Comparison of ENCODE assay signal across 28 cellular contexts in genomic region chr20:40758790-40759189, GRCh38.
"Had no signal": no experiment of that assay in that cellular context is flagged by ENCODE, and none has a peak within 500 bp of the region (broad histone marks: within the 10 kb centered on the region; RNA-seq: fewer than 3 reads in every experiment).

No MANE protein-coding gene starts in this region.

- H3K4me2 ChIP-seq: smooth muscle cell had no signal

- DNase-seq: hypothalamus; immature natural killer cell; kidney; left colon; left lung; lower lobe of right lung; mammary epithelial cell; mesenchymal stem cell; naive thymus-derived CD8-positive, alpha-beta T cell; occipital lobe; right lobe of liver; stimulated activated CD4-positive, alpha-beta T cell treated with anti-CD3 and anti-CD28 coated beads, Interleukin-1b, Interleukin-23, amount 100 ng/mL, for 48 hours; stimulated activated CD4-positive, alpha-beta T cell treated with anti-CD3 and anti-CD28 coated beads, Interleukin-2, amount 100 ng/mL, for 48 hours; stimulated activated CD4-positive, alpha-beta T cell treated with anti-CD3 and anti-CD28 coated beads, Interleukin-4, amount 100 ng/mL, for 4 hours; stimulated activated CD8-positive, alpha-beta memory T cell treated with anti-CD3 and anti-CD28 coated beads, Interleukin-4, amount 100 ng/mL, for 48 hours; stimulated activated naive B cell treated with anti-CD40 and anti-IgM and Interleukin-4, amounts not matched to agents 10 μg/mL and 1 μg/mL and 100 μg/mL, for 72 hours; stimulated activated naive CD8-positive, alpha-beta T cell treated with anti-CD3 and anti-CD28 coated beads, Interleukin-15, Interleukin-2, amounts not matched to agents 100 U/mL and 50 U/mL, for 24 hours; stomach; testis; thyroid gland; transverse colon; upper lobe of left lung had no signal

- H3K9me3 Mint-ChIP-seq: immature natural killer cell; nephron; neural crest cell; stimulated activated naive B cell treated with anti-CD40 and anti-IgM and Interleukin-4, amounts not matched to agents 10 μg/mL and 1 μg/mL and 100 μg/mL, for 72 hours had no signal

- H3K27me3 ChIP-seq: left lung, right atrium auricular region, right lobe of liver, stomach, testis, thyroid gland, transverse colon, upper lobe of left lung had no signal

- H3K9me3 ChIP-seq: left lung, lower lobe of right lung, neutrophil, right atrium auricular region, right lobe of liver, stomach, testis, thyroid gland, transverse colon, upper lobe of left lung had no signal

- H3K27ac ChIP-seq: left lung, lower lobe of right lung, neutrophil, parathyroid adenoma, right atrium auricular region, right lobe of liver, stomach, testis, thyroid gland, transverse colon, upper lobe of left lung had no signal

- H3K36me3 Mint-ChIP-seq: naive thymus-derived CD8-positive, alpha-beta T cell; stimulated activated naive B cell treated with anti-CD40 and anti-IgM and Interleukin-4, amounts not matched to agents 10 μg/mL and 1 μg/mL and 100 μg/mL, for 72 hours had no signal

- H3K4me1 Mint-ChIP-seq: neural crest cell; stimulated activated naive B cell treated with anti-CD40 and anti-IgM and Interleukin-4, amounts not matched to agents 10 μg/mL and 1 μg/mL and 100 μg/mL, for 72 hours had no signal

- H3K27ac Mint-ChIP-seq: nephron; stimulated activated naive B cell treated with anti-CD40 and anti-IgM and Interleukin-4, amounts not matched to agents 10 μg/mL and 1 μg/mL and 100 μg/mL, for 72 hours had no signal

- H3K4me3 ChIP-seq: left lung, lower lobe of right lung, right atrium auricular region, right lobe of liver, smooth muscle cell, stomach, testis, thyroid gland, transverse colon, upper lobe of left lung had no signal

- ATAC-seq: left colon; left lung; lower lobe of right lung; naive thymus-derived CD8-positive, alpha-beta T cell; right lobe of liver; stimulated activated naive B cell treated with anti-CD40 and anti-IgM and Interleukin-4, amounts not matched to agents 10 μg/mL and 1 μg/mL and 100 μg/mL, for 72 hours; stimulated activated naive CD8-positive, alpha-beta T cell treated with anti-CD3 and anti-CD28 coated beads, Interleukin-15, Interleukin-2, amounts not matched to agents 100 U/mL and 50 U/mL, for 24 hours had no signal

- H3K4me1 ChIP-seq: right lobe of liver, testis had no signal

- H3K36me3 ChIP-seq: left lung, lower lobe of right lung, neutrophil, right atrium auricular region, right lobe of liver, stomach, thyroid gland, transverse colon, upper lobe of left lung had no signal

- H3K4me3 Mint-ChIP-seq: nephron; neural crest cell; stimulated activated naive B cell treated with anti-CD40 and anti-IgM and Interleukin-4, amounts not matched to agents 10 μg/mL and 1 μg/mL and 100 μg/mL, for 72 hours had no signal

- H2AFZ ChIP-seq: parathyroid adenoma had no signal

- H3K9ac ChIP-seq: parathyroid adenoma had no signal
